Comparison of ENCODE assay signal across 8 cellular contexts in genomic region chr6:165889636-165890403, GRCh38.
DNase-seq lines count a peak whose midpoint lies in the region; ATAC-seq, FAIRE-seq and TF ChIP-seq lines count a peak whose summit lies in the region.

No MANE protein-coding gene starts in this region.

- H3K27ac Mint-ChIP-seq in endothelial cell (ENCODE audit: unreplicated experiment) = no peak overlapping the region

- TF ChIP-seq CTCF in GM10248 (IDR thresholded peaks at IDR 0.05; ENCODE audit: control extremely low read depth, extremely low read depth, low read depth, missing control alignments) (peak; percentile 23), LNCaP clone FGC (IDR thresholded peaks at IDR 0.05; ENCODE audit: control insufficient read depth, extremely low read depth, insufficient read depth) (peak; percentile 82), endothelial cell (IDR thresholded peaks at IDR 0.05; ENCODE audit: unreplicated experiment) (peak; percentile 50), omental fat pad (IDR thresholded peaks at IDR 0.05) (no peak)

- no peak overlapping the region for H3K4me3 Mint-ChIP-seq in endothelial cell (ENCODE audit: unreplicated experiment)

- peaks cover 2% of the 10 kb centered on the region for H3K27me3 Mint-ChIP-seq in endothelial cell (ENCODE audit: unreplicated experiment)

- no peaks in the 10 kb centered on the region for H3K4me1 Mint-ChIP-seq in endothelial cell (ENCODE audit: unreplicated experiment)

- peaks cover 10% of the 10 kb centered on the region for H3K9me3 Mint-ChIP-seq in endothelial cell (ENCODE audit: unreplicated experiment)

- H3K4me3 ChIP-seq in LNCaP clone FGC (ENCODE audit: low read depth, low read length) = no peak overlapping the region

- no peak for FAIRE-seq in GM12891 (lab: Jason Lieb, UNC)

- peak; percentile 9 for ATAC-seq in omental fat pad (ENCODE audit: low FRiP score)

- no peaks in the 10 kb centered on the region for H3K36me3 Mint-ChIP-seq in endothelial cell (ENCODE audit: low read depth, unreplicated experiment)

- TF ChIP-seq POLR2A in GM12891 (IDR thresholded peaks at IDR 0.05; ENCODE audit: low read depth, low read length) = no peak

- DNase-seq in GM10248 (ENCODE audit: extremely low spot score) (no peak), LNCaP clone FGC (ENCODE audit: low read depth) (no peak), endothelial cell (ENCODE audit: low spot score) (peak; percentile 62), omental fat pad (ENCODE audit: low spot score) (no peak), NCI-H2196 treated with DMSO at 0.1 percent for 48 hours (lab: John Stamatoyannopoulos, UW; ENCODE audit: unreplicated experiment) (no peak), NCI-H1436 (lab: John Stamatoyannopoulos, UW) (no peak), activated gamma-delta T cell treated with Interleukin-2 at 50 U/mL for 16 hours (no peak), GM12891 (ENCODE audit: insufficient read length, low spot score) (no peak)

- CTCF ChIA-PET in GM10248 (lab: Yijun Ruan, JAX) = interaction anchor here (1.1 to 2.2 kb wide), 4 partner anchors 12 to 216 kb away, joined by 4 to 14 read pairs (median 8); no protein-coding TSS in a partner anchor

- POLR2A ChIA-PET in GM10248 (lab: Yijun Ruan, JAX) = no interaction called here

TF ChIP-seq in GM12891, 5 proteins besides CTCF, POLR2A, EP300 and RAD21:
- TF ChIP-seq TAF1 (IDR thresholded peaks at IDR 0.05; ENCODE audit: low read depth, low read length) (no peak), PAX5 (IDR thresholded peaks at IDR 0.05; ENCODE audit: insufficient read depth, low read length, severe bottlenecking) (no peak), POU2F2 (IDR thresholded peaks at IDR 0.05; ENCODE audit: low read depth, low read length) (no peak), SPI1 (IDR thresholded peaks at IDR 0.05; ENCODE audit: low read depth, low read length) (no peak), POLR2AphosphoS5 (IDR thresholded peaks at IDR 0.05; ENCODE audit: low read depth, low read length) (no peak)

Comparison
In these comparisons a context has a peak if more than half of its experiments do, and no peak if none do; other contexts are left out.
1. CTCF ChIP-seq: peak in GM10248 (single experiment), LNCaP clone FGC (single experiment) and endothelial cell (single experiment); none in omental fat pad (0 of 3).